ENCODE assay signal across 14 cellular contexts in the genomic region with DNA sequence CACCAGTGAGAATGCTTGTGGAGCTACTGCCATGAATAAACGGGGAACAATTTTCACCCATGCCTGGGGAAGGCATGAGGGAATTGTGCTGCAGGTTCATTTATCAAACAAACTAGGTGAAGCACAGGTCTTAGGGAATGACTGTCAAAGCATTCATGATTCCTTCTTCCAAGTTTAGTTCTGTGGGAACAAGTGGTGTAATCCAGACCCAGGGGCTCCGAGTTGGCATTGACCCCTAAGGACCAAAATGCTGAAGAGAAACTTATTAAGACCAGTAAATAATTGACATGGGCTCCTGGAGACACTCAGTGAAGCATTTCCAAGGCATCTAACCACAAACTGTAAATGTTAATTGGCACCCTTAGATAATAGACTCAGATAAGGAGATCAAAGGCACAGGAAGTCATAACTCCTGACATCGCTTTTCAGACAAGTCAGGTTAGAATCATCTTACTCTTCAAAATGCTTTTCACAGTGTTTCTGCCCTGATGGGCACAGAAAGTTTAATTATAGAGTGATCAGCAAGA.
DNase-seq lines count a peak whose midpoint lies in the region; ATAC-seq and TF ChIP-seq lines count a peak whose summit lies in the region.
"Had no signal": no experiment of that assay in that cellular context is flagged by ENCODE, and none has a peak within 500 bp of the region (broad histone marks: within the 10 kb centered on the region; RNA-seq: fewer than 3 reads in every experiment).

No MANE protein-coding gene starts in this region.

- TF ChIP-seq CTCF in HEK293 (tag by site-specific recombination; IDR thresholded peaks at IDR 0.05): no peak
- TF ChIP-seq CTCF in adrenal gland (IDR thresholded peaks at IDR 0.05): no peak

- CTCF ChIA-PET in HEK293 (lab: Yijun Ruan, JAX): interaction anchor here (1.0 kb wide), 1 partner anchor 113 kb away, joined by 3 read pairs; no protein-coding TSS in a partner anchor

- H3K9me3 ChIP-seq in HEK293 (ENCODE audit: control insufficient read depth, insufficient read depth, low read depth, low read length): no peaks in the 10 kb centered on the region
- H3K9me3 ChIP-seq in adrenal gland (replicated peaks in 1 of 3): no peaks in the 10 kb centered on the region

- peak; percentile 81 for ATAC-seq in left colon
- ATAC-seq: left lobe of liver; stimulated activated naive B cell treated with anti-CD40 and anti-IgM and Interleukin-4, amounts not matched to agents 10 μg/mL and 1 μg/mL and 100 μg/mL, for 72 hours had no signal

- no peak for TF ChIP-seq POLR2A in adrenal gland (IDR thresholded peaks at IDR 0.05)

- intact Hi-C loops in left colon (cut with DNase I, micrococcal nuclease): no loop called here
- intact Hi-C loops in adrenal gland (cut with DNase I): loop anchor here in 1 of 2 donors (10.0 kb wide), 1 partner anchor 137 kb away; no protein-coding TSS in a partner anchor

- peaks cover 4% of the 10 kb centered on the region; the same call in 1 of the 2 replicates for H3K4me1 ChIP-seq in HEK293 (ENCODE audit: control insufficient read depth, insufficient read depth, low read length)
- no peaks in the 10 kb centered on the region for H3K4me1 ChIP-seq in adrenal gland (replicated peaks in 1 of 2)

- H3K27ac ChIP-seq in HEK293 (ENCODE audit: extremely low read depth, low read depth, low read length): no peak overlapping the region; the same call in 1 of the 2 replicates
- H3K27ac ChIP-seq in adrenal gland: no peak overlapping the region
- H3K27ac ChIP-seq: 22Rv1 had no signal

- peak; percentile 41 for DNase-seq in DMS53 (lab: John Stamatoyannopoulos, UW)
- DNase-seq in DMS53 treated with DMSO at 0.1 percent for 48 hours (lab: John Stamatoyannopoulos, UW; ENCODE audit: unreplicated experiment): no peak
- peak; percentile 89 for DNase-seq in SW480 (ENCODE audit: low spot score)
- DNase-seq in left colon: no peak
- no peak for DNase-seq in adrenal gland
- no peak for DNase-seq in RPMI8226
- DNase-seq in NCI-H2171 (lab: John Stamatoyannopoulos, UW): no peak
- DNase-seq: activated naive CD4-positive, alpha-beta T cell treated with Interleukin-2 at 50 U/mL for 16 hours; foreskin keratinocyte; NCI-H2029 treated with DMSO at 0.1 percent for 48 hours; stimulated activated naive B cell treated with anti-CD40 and anti-IgM and Interleukin-4, amounts not matched to agents 10 μg/mL and 1 μg/mL and 100 μg/mL, for 72 hours had no signal

- WGBS in adrenal gland, 4 donors: 64 to 80% (median 74%) methylated on average over 3 of the region's 3 CpGs

- H3K36me3 ChIP-seq in HEK293 (ENCODE audit: control insufficient read depth in 2 of 2, insufficient read depth in 1 of 2, low read length in 2 of 2): no peaks in the 10 kb centered on the region
- no peaks in the 10 kb centered on the region for H3K36me3 ChIP-seq in adrenal gland (replicated peaks in 1 of 2)

- H3K4me3 ChIP-seq in HEK293 (ENCODE audit: low read depth, low read length) (no peak overlapping the region), adrenal gland (no peak overlapping the region)

- POLR2A ChIA-PET in HEK293 (lab: Yijun Ruan, JAX): interaction anchor here (1.0 kb wide), 1 partner anchor 143 kb away, joined by 3 read pairs; no protein-coding TSS in a partner anchor

- H3K27me3 ChIP-seq in adrenal gland: no peaks in the 10 kb centered on the region
- H3K27me3 ChIP-seq: foreskin keratinocyte had no signal

TF ChIP-seq in HEK293, 187 proteins besides CTCF, POLR2A, EP300 and RAD21 (continues in another document):
- TF ChIP-seq OSR2 (tag by site-specific recombination; IDR thresholded peaks at IDR 0.05) (peak; percentile 45; the same call in 1 of the 2 replicates), ZNF184 (tag by site-specific recombination; IDR thresholded peaks at IDR 0.05) (no peak), WT1 (tag by site-specific recombination; IDR thresholded peaks at IDR 0.05) (no peak), TCF7L2 (IDR thresholded peaks at IDR 0.05; ENCODE audit: borderline replicate concordance, low read depth, low read length) (peak; percentile 98), ZBTB1 (tag by site-specific recombination; IDR thresholded peaks at IDR 0.05) (no peak), KLF1 (tag by site-specific recombination; IDR thresholded peaks at IDR 0.05) (no peak), HOXD13 (CRISPR knock-in tag; IDR thresholded peaks at IDR 0.05; ENCODE audit: borderline replicate concordance) (peak; percentile 51; the same call in 1 of the 2 replicates), KLF16 (tag by site-specific recombination; IDR thresholded peaks at IDR 0.05) (no peak), ZNF510 (tag by site-specific recombination; IDR thresholded peaks at IDR 0.05; ENCODE audit: insufficient replicate concordance) (no peak), ZNF776 (tag by site-specific recombination; IDR thresholded peaks at IDR 0.05; ENCODE audit: borderline replicate concordance) (no peak), KLF8 (tag by site-specific recombination; IDR thresholded peaks at IDR 0.05) (no peak), ZNF629 (tag by site-specific recombination; IDR thresholded peaks at IDR 0.05) (no peak), OVOL3 (tag by site-specific recombination; IDR thresholded peaks at IDR 0.05) (no peak), SP7 (tag by site-specific recombination; IDR thresholded peaks at IDR 0.05) (peak; percentile 97), ZNF416 (tag by site-specific recombination; IDR thresholded peaks at IDR 0.05) (no peak), ZNF202 (tag by site-specific recombination; IDR thresholded peaks at IDR 0.05; ENCODE audit: borderline replicate concordance) (no peak), GFI1B (tag by site-specific recombination; IDR thresholded peaks at IDR 0.05) (no peak), ZNF610 (tag by site-specific recombination; IDR thresholded peaks at IDR 0.05; ENCODE audit: borderline replicate concordance) (no peak)
- TF ChIP-seq, protein P1, sequence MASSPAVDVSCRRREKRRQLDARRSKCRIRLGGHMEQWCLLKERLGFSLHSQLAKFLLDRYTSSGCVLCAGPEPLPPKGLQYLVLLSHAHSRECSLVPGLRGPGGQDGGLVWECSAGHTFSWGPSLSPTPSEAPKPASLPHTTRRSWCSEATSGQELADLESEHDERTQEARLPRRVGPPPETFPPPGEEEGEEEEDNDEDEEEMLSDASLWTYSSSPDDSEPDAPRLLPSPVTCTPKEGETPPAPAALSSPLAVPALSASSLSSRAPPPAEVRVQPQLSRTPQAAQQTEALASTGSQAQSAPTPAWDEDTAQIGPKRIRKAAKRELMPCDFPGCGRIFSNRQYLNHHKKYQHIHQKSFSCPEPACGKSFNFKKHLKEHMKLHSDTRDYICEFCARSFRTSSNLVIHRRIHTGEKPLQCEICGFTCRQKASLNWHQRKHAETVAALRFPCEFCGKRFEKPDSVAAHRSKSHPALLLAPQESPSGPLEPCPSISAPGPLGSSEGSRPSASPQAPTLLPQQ (tag by site-specific recombination; IDR thresholded peaks at IDR 0.05): no peak
- TF ChIP-seq, protein P2, sequence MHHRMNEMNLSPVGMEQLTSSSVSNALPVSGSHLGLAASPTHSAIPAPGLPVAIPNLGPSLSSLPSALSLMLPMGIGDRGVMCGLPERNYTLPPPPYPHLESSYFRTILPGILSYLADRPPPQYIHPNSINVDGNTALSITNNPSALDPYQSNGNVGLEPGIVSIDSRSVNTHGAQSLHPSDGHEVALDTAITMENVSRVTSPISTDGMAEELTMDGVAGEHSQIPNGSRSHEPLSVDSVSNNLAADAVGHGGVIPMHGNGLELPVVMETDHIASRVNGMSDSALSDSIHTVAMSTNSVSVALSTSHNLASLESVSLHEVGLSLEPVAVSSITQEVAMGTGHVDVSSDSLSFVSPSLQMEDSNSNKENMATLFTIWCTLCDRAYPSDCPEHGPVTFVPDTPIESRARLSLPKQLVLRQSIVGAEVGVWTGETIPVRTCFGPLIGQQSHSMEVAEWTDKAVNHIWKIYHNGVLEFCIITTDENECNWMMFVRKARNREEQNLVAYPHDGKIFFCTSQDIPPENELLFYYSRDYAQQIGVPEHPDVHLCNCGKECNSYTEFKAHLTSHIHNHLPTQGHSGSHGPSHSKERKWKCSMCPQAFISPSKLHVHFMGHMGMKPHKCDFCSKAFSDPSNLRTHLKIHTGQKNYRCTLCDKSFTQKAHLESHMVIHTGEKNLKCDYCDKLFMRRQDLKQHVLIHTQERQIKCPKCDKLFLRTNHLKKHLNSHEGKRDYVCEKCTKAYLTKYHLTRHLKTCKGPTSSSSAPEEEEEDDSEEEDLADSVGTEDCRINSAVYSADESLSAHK (tag by site-specific recombination; IDR thresholded peaks at IDR 0.05): peak; percentile 48
- TF ChIP-seq, protein P3, sequence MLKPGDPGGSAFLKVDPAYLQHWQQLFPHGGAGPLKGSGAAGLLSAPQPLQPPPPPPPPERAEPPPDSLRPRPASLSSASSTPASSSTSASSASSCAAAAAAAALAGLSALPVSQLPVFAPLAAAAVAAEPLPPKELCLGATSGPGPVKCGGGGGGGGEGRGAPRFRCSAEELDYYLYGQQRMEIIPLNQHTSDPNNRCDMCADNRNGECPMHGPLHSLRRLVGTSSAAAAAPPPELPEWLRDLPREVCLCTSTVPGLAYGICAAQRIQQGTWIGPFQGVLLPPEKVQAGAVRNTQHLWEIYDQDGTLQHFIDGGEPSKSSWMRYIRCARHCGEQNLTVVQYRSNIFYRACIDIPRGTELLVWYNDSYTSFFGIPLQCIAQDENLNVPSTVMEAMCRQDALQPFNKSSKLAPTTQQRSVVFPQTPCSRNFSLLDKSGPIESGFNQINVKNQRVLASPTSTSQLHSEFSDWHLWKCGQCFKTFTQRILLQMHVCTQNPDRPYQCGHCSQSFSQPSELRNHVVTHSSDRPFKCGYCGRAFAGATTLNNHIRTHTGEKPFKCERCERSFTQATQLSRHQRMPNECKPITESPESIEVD (tag by site-specific recombination; IDR thresholded peaks at IDR 0.05): 0 out of 2 replicates have a peak, but pooled peaks have one; percentile 28
- TF ChIP-seq, protein P4, sequence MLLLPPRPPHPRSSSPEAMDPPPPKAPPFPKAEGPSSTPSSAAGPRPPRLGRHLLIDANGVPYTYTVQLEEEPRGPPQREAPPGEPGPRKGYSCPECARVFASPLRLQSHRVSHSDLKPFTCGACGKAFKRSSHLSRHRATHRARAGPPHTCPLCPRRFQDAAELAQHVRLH (tag by site-specific recombination; IDR thresholded peaks at IDR 0.05): no peak
- TF ChIP-seq, protein P5, sequence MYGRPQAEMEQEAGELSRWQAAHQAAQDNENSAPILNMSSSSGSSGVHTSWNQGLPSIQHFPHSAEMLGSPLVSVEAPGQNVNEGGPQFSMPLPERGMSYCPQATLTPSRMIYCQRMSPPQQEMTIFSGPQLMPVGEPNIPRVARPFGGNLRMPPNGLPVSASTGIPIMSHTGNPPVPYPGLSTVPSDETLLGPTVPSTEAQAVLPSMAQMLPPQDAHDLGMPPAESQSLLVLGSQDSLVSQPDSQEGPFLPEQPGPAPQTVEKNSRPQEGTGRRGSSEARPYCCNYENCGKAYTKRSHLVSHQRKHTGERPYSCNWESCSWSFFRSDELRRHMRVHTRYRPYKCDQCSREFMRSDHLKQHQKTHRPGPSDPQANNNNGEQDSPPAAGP (tag by site-specific recombination; IDR thresholded peaks at IDR 0.05): no peak

Comparison
In these comparisons a context has a peak if more than half of its experiments do, and no peak if none do; other contexts are left out.
1. DNase-seq: peak in DMS53 (single experiment) and SW480 (single experiment); none in DMS53 treated with DMSO at 0.1 percent for 48 hours (single experiment), left colon (0 of 2), adrenal gland (0 of 7), RPMI8226 (single experiment) and NCI-H2171 (single experiment).